30 cellular contexts compared by ENCODE assay signal in genomic region chr1:1556505-1556904, GRCh38. TPM values are rescaled to one million over a fixed set of nuclear protein-coding genes. Genes with fewer than 3 reads are reported as not detected.
"Had no signal": no experiment of that assay in that cellular context is flagged by ENCODE, and none has a peak within 500 bp of the region (broad histone marks: within the 10 kb centered on the region; RNA-seq: fewer than 3 reads in every experiment).

No MANE protein-coding gene starts in this region.

- H3K27ac ChIP-seq: SJSA1 had no signal

- H3K27me3 ChIP-seq: MG63, SJSA1 had no signal

- H3K9me3 ChIP-seq: MG63, SJSA1 had no signal

- ATAC-seq: activated T-helper 17 cell treated with anti-CD3 and anti-CD28 coated beads, Interleukin-2, amount 50 U/mL, for 72 hours; Panc1; SK-N-SH treated with all-trans-retinoic acid at 6 μM for 48 hours; T-helper 17 cell had no signal

- DNase-seq: activated CD4-positive, alpha-beta memory T cell treated with anti-CD3 and anti-CD28 coated beads for 36 hours; activated CD4-positive, alpha-beta T cell treated with anti-CD3 and anti-CD28 coated beads, Interleukin-2, amount 10 ng/mL, durations not matched to agents 7 days and 5 days; activated CD4-positive, CD25-positive, alpha-beta regulatory T cell; activated CD8-positive, alpha-beta memory T cell treated with anti-CD3 and anti-CD28 coated beads for 24 hours; activated gamma-delta T cell; activated naive CD4-positive, alpha-beta T cell treated with anti-CD3 and anti-CD28 coated beads for 36 hours; activated T-cell treated with anti-CD3 and anti-CD28 coated beads, Interleukin-2, amount 50 U/mL, for 48 hours; amygdala; MG63; MV-4-11; NCI-H1092 treated with DMSO at 0.1 percent for 48 hours; NCI-H1417 treated with DMSO at 0.1 percent for 48 hours; NCI-H1694; NCI-H2029; NCI-H2107; NCI-H345; NCI-H510A; NCI-H526 treated with DMSO at 0.1 percent for 48 hours; NCI-H82; OCI-M1; RPMI8226; SHP77; SW 1271; T-helper 17 cell; T-helper 9 cell had no signal

- FAIRE-seq: astrocyte had no signal

- H3K4me3 ChIP-seq: MG63, SJSA1 had no signal

RNA-seq across cellular contexts. Expression of gene TMEM240, which starts 16.1 kb away (rescaled TPM):
- total RNA-seq: activated naive CD4-positive, alpha-beta T cell treated with anti-CD3 and anti-CD28 coated beads for 36 hours had no signal
